18 cellular contexts compared by ENCODE assay signal in the genomic region with DNA sequence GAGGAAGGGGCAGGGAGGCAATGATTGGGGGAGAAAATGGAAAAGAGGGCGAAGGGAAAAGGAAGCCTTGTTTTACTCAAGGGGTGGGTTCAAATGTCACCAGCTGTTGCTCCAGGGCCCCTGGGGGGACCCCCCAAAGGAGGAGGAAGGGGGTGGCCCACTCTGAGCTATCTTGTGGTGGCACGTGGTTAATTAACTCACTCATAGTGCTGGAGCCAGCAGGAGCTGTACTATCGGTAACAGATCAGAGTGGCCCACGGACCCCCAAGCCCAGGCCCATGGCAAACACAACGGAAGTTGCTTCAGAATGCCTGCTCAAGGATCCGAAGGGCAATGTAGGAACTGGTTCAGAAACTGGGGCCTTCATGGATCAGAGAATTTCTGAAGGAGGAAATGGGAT. TPM values are rescaled to one million over a fixed set of nuclear protein-coding genes. Genes with fewer than 3 reads are reported as not detected.
DNase-seq lines count a peak whose midpoint lies in the region; ATAC-seq and TF ChIP-seq lines count a peak whose summit lies in the region.
"Had no signal": no experiment of that assay in that cellular context is flagged by ENCODE, and none has a peak within 500 bp of the region (broad histone marks: within the 10 kb centered on the region; RNA-seq: fewer than 3 reads in every experiment).

No MANE protein-coding gene starts in this region.

- no peak overlapping the region for H3K4me3 ChIP-seq in colonic mucosa
- H3K4me3 ChIP-seq: GM23248 had no signal

- no peak overlapping the region for H3K9ac ChIP-seq in colonic mucosa (ENCODE audit: low read depth in 2 of 2, low read length in 2 of 2)
- H3K9ac ChIP-seq: GM23248 had no signal

- no peak overlapping the region for H3K4me3 Mint-ChIP-seq in activated T-cell treated with anti-CD3 and anti-CD28 coated beads, Interleukin-2, amount 50 U/mL, for 24 hours
- H3K4me3 Mint-ChIP-seq in activated T-cell treated with anti-CD3 and anti-CD28 coated beads, Interleukin-2, amount 50 U/mL, for 4 hours = no peak overlapping the region
- H3K4me3 Mint-ChIP-seq in osteocyte (ENCODE audit: unreplicated experiment) = no peak overlapping the region
- no peak overlapping the region for H3K4me3 Mint-ChIP-seq in stimulated activated naive B cell treated with anti-CD40 and anti-IgM and Interleukin-4, amounts not matched to agents 10 μg/mL and 1 μg/mL and 100 μg/mL, for 72 hours
- H3K4me3 Mint-ChIP-seq: B cell; CD4-positive, alpha-beta T cell had no signal

- TF ChIP-seq CTCF in colonic mucosa (IDR thresholded peaks at IDR 0.05) (no peak), osteocyte (IDR thresholded peaks at IDR 0.05) (no peak)

- no peaks in the 10 kb centered on the region for H3K36me3 ChIP-seq in colonic mucosa

- H3K9me3 Mint-ChIP-seq in activated T-cell treated with anti-CD3 and anti-CD28 coated beads, Interleukin-2, amount 50 U/mL, for 24 hours = no peaks in the 10 kb centered on the region
- no peaks in the 10 kb centered on the region for H3K9me3 Mint-ChIP-seq in activated T-cell treated with anti-CD3 and anti-CD28 coated beads, Interleukin-2, amount 50 U/mL, for 4 hours
- H3K9me3 Mint-ChIP-seq in osteocyte (ENCODE audit: unreplicated experiment) = no peaks in the 10 kb centered on the region
- H3K9me3 Mint-ChIP-seq in stimulated activated naive B cell treated with anti-CD40 and anti-IgM and Interleukin-4, amounts not matched to agents 10 μg/mL and 1 μg/mL and 100 μg/mL, for 72 hours = no peaks in the 10 kb centered on the region
- H3K9me3 Mint-ChIP-seq: CD4-positive, alpha-beta T cell had no signal

- ATAC-seq in activated T-cell treated with anti-CD3 and anti-CD28 coated beads, Interleukin-2, amount 50 U/mL, for 4 hours = no peak
- no peak for ATAC-seq in stimulated activated naive B cell treated with anti-CD40 and anti-IgM and Interleukin-4, amounts not matched to agents 10 μg/mL and 1 μg/mL and 100 μg/mL, for 72 hours (replicated peaks)
- ATAC-seq: HCT116 had no signal

- peak; percentile 18 for DNase-seq in activated T-cell treated with anti-CD3 and anti-CD28 coated beads, Interleukin-2, amount 50 U/mL, for 24 hours
- no peak for DNase-seq in activated T-cell treated with anti-CD3 and anti-CD28 coated beads, Interleukin-2, amount 50 U/mL, for 4 hours
- DNase-seq in colonic mucosa (peak; percentile 15), osteocyte (ENCODE audit: extremely low spot score, unreplicated experiment) (peak; percentile 80), ureter (ENCODE audit: low spot score) (peak; percentile 18), substantia nigra (lab: John Stamatoyannopoulos, UW) (no peak)
- no peak for DNase-seq in stimulated activated naive B cell treated with anti-CD40 and anti-IgM and Interleukin-4, amounts not matched to agents 10 μg/mL and 1 μg/mL and 100 μg/mL, for 72 hours
- DNase-seq: ACHN; C1 segment of cervical spinal cord; Calu3; CD4-positive, alpha-beta T cell; DMS 273 treated with DMSO at 0.1 percent for 48 hours; GM23248 had no signal

- no peaks in the 10 kb centered on the region for H3K27me3 Mint-ChIP-seq in activated T-cell treated with anti-CD3 and anti-CD28 coated beads, Interleukin-2, amount 50 U/mL, for 24 hours
- H3K27me3 Mint-ChIP-seq in activated T-cell treated with anti-CD3 and anti-CD28 coated beads, Interleukin-2, amount 50 U/mL, for 4 hours (ENCODE audit: low read depth) = no peaks in the 10 kb centered on the region
- H3K27me3 Mint-ChIP-seq in osteocyte (ENCODE audit: unreplicated experiment) = no peaks in the 10 kb centered on the region
- H3K27me3 Mint-ChIP-seq in stimulated activated naive B cell treated with anti-CD40 and anti-IgM and Interleukin-4, amounts not matched to agents 10 μg/mL and 1 μg/mL and 100 μg/mL, for 72 hours = peaks cover 0 to 6% of the 10 kb centered on the region in 2 donors
- H3K27me3 Mint-ChIP-seq: B cell; CD4-positive, alpha-beta T cell had no signal

- H3K4me1 Mint-ChIP-seq in activated T-cell treated with anti-CD3 and anti-CD28 coated beads, Interleukin-2, amount 50 U/mL, for 24 hours (ENCODE audit: low read depth) = peaks cover 2% of the 10 kb centered on the region
- H3K4me1 Mint-ChIP-seq in activated T-cell treated with anti-CD3 and anti-CD28 coated beads, Interleukin-2, amount 50 U/mL, for 4 hours (ENCODE audit: low read depth) = no peaks in the 10 kb centered on the region
- H3K4me1 Mint-ChIP-seq in osteocyte (ENCODE audit: unreplicated experiment) = no peaks in the 10 kb centered on the region
- H3K4me1 Mint-ChIP-seq in stimulated activated naive B cell treated with anti-CD40 and anti-IgM and Interleukin-4, amounts not matched to agents 10 μg/mL and 1 μg/mL and 100 μg/mL, for 72 hours = peaks cover 0 to 5% of the 10 kb centered on the region in 2 donors
- H3K4me1 Mint-ChIP-seq: B cell had no signal

- H3K27ac ChIP-seq in colonic mucosa = no peak overlapping the region
- H3K27ac ChIP-seq in substantia nigra (ENCODE audit: low read depth, low read length, poor library complexity, severe bottlenecking) = no peak overlapping the region
- H3K27ac ChIP-seq: GM23248, HL-60 had no signal

- no peaks in the 10 kb centered on the region for H3K27me3 ChIP-seq in colonic mucosa

- no peaks in the 10 kb centered on the region for H3K9me3 ChIP-seq in colonic mucosa

- intact Hi-C loops in colonic mucosa (cut with DNase I) = no loop called here

- H3K36me3 Mint-ChIP-seq in activated T-cell treated with anti-CD3 and anti-CD28 coated beads, Interleukin-2, amount 50 U/mL, for 24 hours (ENCODE audit: low read depth) = no peaks in the 10 kb centered on the region
- H3K36me3 Mint-ChIP-seq in activated T-cell treated with anti-CD3 and anti-CD28 coated beads, Interleukin-2, amount 50 U/mL, for 4 hours (ENCODE audit: insufficient read depth) = no peaks in the 10 kb centered on the region
- H3K36me3 Mint-ChIP-seq in osteocyte (ENCODE audit: unreplicated experiment) = no peaks in the 10 kb centered on the region
- no peaks in the 10 kb centered on the region for H3K36me3 Mint-ChIP-seq in stimulated activated naive B cell treated with anti-CD40 and anti-IgM and Interleukin-4, amounts not matched to agents 10 μg/mL and 1 μg/mL and 100 μg/mL, for 72 hours

- no peak overlapping the region for H3K27ac Mint-ChIP-seq in activated T-cell treated with anti-CD3 and anti-CD28 coated beads, Interleukin-2, amount 50 U/mL, for 24 hours
- no peak overlapping the region for H3K27ac Mint-ChIP-seq in osteocyte (ENCODE audit: unreplicated experiment)
- H3K27ac Mint-ChIP-seq in stimulated activated naive B cell treated with anti-CD40 and anti-IgM and Interleukin-4, amounts not matched to agents 10 μg/mL and 1 μg/mL and 100 μg/mL, for 72 hours = no peak overlapping the region
- H3K27ac Mint-ChIP-seq: B cell; CD4-positive, alpha-beta T cell had no signal

- no peaks in the 10 kb centered on the region for H3K4me1 ChIP-seq in colonic mucosa

RNA-seq across cellular contexts. Expression of gene TFF2, which starts 7.2 kb away (rescaled TPM):
- not detected for total RNA-seq in activated T-cell treated with anti-CD3 and anti-CD28 coated beads, Interleukin-2, amount 50 U/mL, for 4 hours
- total RNA-seq in colonic mucosa = 1 to 10 TPM; 2.3 to 2.5 TPM
- total RNA-seq in osteocyte = not detected in 2 replicates
- total RNA-seq in ureter = not detected
- total RNA-seq: A172; B cell; Calu3; CD4-positive, alpha-beta T cell; Daoy; GM23248 had no signal

RNA-seq across cellular contexts. Expression of gene TFF1, which starts 22.8 kb away (rescaled TPM):
- total RNA-seq in activated T-cell treated with anti-CD3 and anti-CD28 coated beads, Interleukin-2, amount 50 U/mL, for 4 hours = under 1 TPM in 1 of 3 donors, not detected in 2; 0.82 TPM
- total RNA-seq in colonic mucosa (100 to 1,000 TPM; 233 to 916 TPM), osteocyte (not detected in 2 replicates), ureter (2.6 TPM)
- total RNA-seq: A172; B cell; Calu3; CD4-positive, alpha-beta T cell; Daoy; GM23248 had no signal

RNA-seq across cellular contexts. Expression of gene TFF3, which starts 28.3 kb away (rescaled TPM):
- under 1 TPM in 2 of 3 donors, not detected in 1; 0.29 to 0.96 TPM for total RNA-seq in activated T-cell treated with anti-CD3 and anti-CD28 coated beads, Interleukin-2, amount 50 U/mL, for 4 hours
- total RNA-seq in colonic mucosa = 1,000 to 10,000 TPM; 2,373 to 4,154 TPM
- total RNA-seq in osteocyte = 46.1 and 50.3 TPM in 2 replicates
- total RNA-seq in ureter = 3.0 TPM
- total RNA-seq: A172; B cell; Calu3; CD4-positive, alpha-beta T cell; GM23248 had no signal

RNA-seq across cellular contexts. Expression of gene TMPRSS3, which starts 52.3 kb away (rescaled TPM):
- 1 to 10 TPM; 2.0 to 2.6 (median 2.1) TPM for total RNA-seq in activated T-cell treated with anti-CD3 and anti-CD28 coated beads, Interleukin-2, amount 50 U/mL, for 4 hours
- total RNA-seq in colonic mucosa = 1 to 10 TPM in 1 of 2 donors, under 1 TPM in 1; 0.82 to 1.2 TPM
- total RNA-seq in osteocyte = not detected in 2 replicates
- total RNA-seq in ureter = 1.7 TPM
- total RNA-seq: GM23248 had no signal

Comparison
In these comparisons a context has a peak if more than half of its experiments do, and no peak if none do; other contexts are left out.
1. DNase-seq: peak in activated T-cell treated with anti-CD3 and anti-CD28 coated beads, Interleukin-2, amount 50 U/mL, for 24 hours (single experiment), colonic mucosa (single experiment), osteocyte (single experiment) and ureter (single experiment); none in activated T-cell treated with anti-CD3 and anti-CD28 coated beads, Interleukin-2, amount 50 U/mL, for 4 hours (single experiment), substantia nigra (0 of 49) and stimulated activated naive B cell treated with anti-CD40 and anti-IgM and Interleukin-4, amounts not matched to agents 10 μg/mL and 1 μg/mL and 100 μg/mL, for 72 hours (single experiment).
2. RNA of gene TFF1, which starts 22.8 kb away (total RNA-seq): 233 to 916 TPM in colonic mucosa; 2.6 TPM in ureter (single experiment), 0.82 TPM in activated T-cell treated with anti-CD3 and anti-CD28 coated beads, Interleukin-2, amount 50 U/mL, for 4 hours and not detected in osteocyte; every median in the first group is over 10 times any median in the second.
3. RNA of gene TFF3, which starts 28.3 kb away (total RNA-seq): 2,373 to 4,154 TPM in colonic mucosa; 46.1 to 50.3 TPM in osteocyte, 3.0 TPM in ureter (single experiment) and 0.29 to 0.96 TPM in activated T-cell treated with anti-CD3 and anti-CD28 coated beads, Interleukin-2, amount 50 U/mL, for 4 hours; every median in the first group is over 10 times any median in the second.